In the genomic region with DNA sequence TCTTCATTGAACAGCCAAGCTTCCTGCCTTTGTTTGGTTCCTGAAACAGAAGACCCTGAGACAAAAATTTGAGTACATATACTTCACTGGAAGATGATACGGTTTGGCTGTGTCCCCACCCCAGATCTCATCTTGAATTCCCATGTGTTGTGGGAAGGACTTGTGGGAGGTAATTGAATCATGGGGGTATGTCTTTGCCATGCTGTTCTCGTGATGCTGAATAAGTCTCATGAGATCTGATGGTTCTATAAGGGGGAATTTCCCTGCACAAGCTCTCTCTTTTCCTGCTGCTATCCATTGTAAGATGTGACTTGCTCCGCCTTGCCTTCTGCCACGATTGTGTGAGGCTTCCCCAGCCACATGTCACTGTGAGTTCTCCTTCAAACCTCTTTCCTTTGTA, we compare ENCODE assay signal across 18 cellular contexts.
A peak's percentile ranks its signal among the peaks of the same experiment; 100 is the strongest.
DNase-seq lines count a peak whose midpoint lies in the region; ATAC-seq and TF ChIP-seq lines count a peak whose summit lies in the region.
"Had no signal": no experiment of that assay in that cellular context is flagged by ENCODE, and none has a peak within 500 bp of the region (broad histone marks: within the 10 kb centered on the region; RNA-seq: fewer than 3 reads in every experiment).

No MANE protein-coding gene starts in this region.

- H4K8ac ChIP-seq in mesenchymal stem cell (ENCODE audit: low read length) = no peak overlapping the region

- no peak overlapping the region for H2BK12ac ChIP-seq in mesenchymal stem cell (ENCODE audit: low read length in 2 of 2)

- H2AFZ ChIP-seq in mesenchymal stem cell (ENCODE audit: low read depth, low read length) = no peak overlapping the region

- peaks cover 46% of the 10 kb centered on the region for H3K36me3 Mint-ChIP-seq in activated naive CD4-positive, alpha-beta T cell treated with anti-CD3 and anti-CD28 coated beads, Interleukin-2, amount 10 ng/mL, durations not matched to agents 7 days and 5 days
- peaks cover 28% of the 10 kb centered on the region for H3K36me3 Mint-ChIP-seq in activated naive CD4-positive, alpha-beta T cell treated with anti-CD3 and anti-CD28 coated beads for 36 hours (ENCODE audit: low read depth)
- H3K36me3 Mint-ChIP-seq in activated T-helper 2 cell treated with anti-CD3 and anti-CD28 coated beads, Interferon-gamma antibody, Interleukin-2, Interleukin-4, amounts not matched to agents 10 μg/mL and 5 μg/mL and 100 μg/mL, durations not matched to agents 14 hours and 24 hours and 36 hours (ENCODE audit: low read depth) = peaks cover 62% of the 10 kb centered on the region

- H3K27me3 ChIP-seq in mesenchymal stem cell (ENCODE audit: control insufficient read depth in 1 of 2, insufficient read depth in 1 of 2, low read length in 2 of 2) = no peaks in the 10 kb centered on the region
- H3K27me3 ChIP-seq in stomach = no peaks in the 10 kb centered on the region
- H3K27me3 ChIP-seq: body of pancreas, colonic mucosa, neutrophil had no signal

- no peak overlapping the region for H3K27ac ChIP-seq in mesenchymal stem cell (ENCODE audit: low read length, poor library complexity, severe bottlenecking)
- H3K27ac ChIP-seq in stomach = peak overlapping the region in 3 of 5 donors; percentile 2 to 22 (median 5)
- H3K27ac ChIP-seq: colonic mucosa, neutrophil had no signal

- no peak for TF ChIP-seq EP300 in stomach (IDR thresholded peaks at IDR 0.05)

- WGBS in mesenchymal stem cell = 95% methylated on average over 2 of the region's 4 CpGs
- WGBS in stomach, 5 donors = 81 to 88% (median 83%) methylated on average over 4 of the region's 4 CpGs

- H3K14ac ChIP-seq in mesenchymal stem cell (ENCODE audit: low read length in 2 of 2) = no peak overlapping the region

- H3K4me1 ChIP-seq in mesenchymal stem cell (ENCODE audit: control insufficient read depth, insufficient read depth, low read depth, low read length) (peaks cover 2% of the 10 kb centered on the region), stomach (peaks cover 0 to 16% (median 11%) of the 10 kb centered on the region in 4 donors)
- H3K4me1 ChIP-seq: colonic mucosa had no signal

- no peak for TF ChIP-seq CTCF in stomach (IDR thresholded peaks at IDR 0.05)

- H3K9me3 ChIP-seq in mesenchymal stem cell (ENCODE audit: control insufficient read depth, low read length) (no peaks in the 10 kb centered on the region), stomach (peaks cover 0 to 18% (median 4%) of the 10 kb centered on the region in 4 donors)
- H3K9me3 ChIP-seq: colonic mucosa, neutrophil had no signal

- peak overlapping the region; percentile 25 for H3K27ac Mint-ChIP-seq in activated naive CD4-positive, alpha-beta T cell treated with anti-CD3 and anti-CD28 coated beads, Interleukin-2, amount 10 ng/mL, durations not matched to agents 7 days and 5 days
- H3K27ac Mint-ChIP-seq in activated naive CD4-positive, alpha-beta T cell treated with anti-CD3 and anti-CD28 coated beads for 36 hours = no peak overlapping the region
- H3K27ac Mint-ChIP-seq in activated T-helper 2 cell treated with anti-CD3 and anti-CD28 coated beads, Interferon-gamma antibody, Interleukin-2, Interleukin-4, amounts not matched to agents 10 μg/mL and 5 μg/mL and 100 μg/mL, durations not matched to agents 14 hours and 24 hours and 36 hours = peak overlapping the region; percentile 67
- H3K27ac Mint-ChIP-seq: H9 had no signal

- H3K4me2 ChIP-seq in mesenchymal stem cell (ENCODE audit: low read length, poor library complexity, severe bottlenecking) = no peak overlapping the region

- no peak overlapping the region for H3K4ac ChIP-seq in mesenchymal stem cell (ENCODE audit: low read depth in 1 of 2, low read length in 2 of 2)

- H3K4me3 ChIP-seq in mesenchymal stem cell (ENCODE audit: insufficient read depth in 1 of 2, low read depth in 1 of 2, low read length in 2 of 2) (peak overlapping the region in 1 of 2 experiments; percentile 11), stomach (no peak overlapping the region)
- H3K4me3 ChIP-seq: body of pancreas, colonic mucosa had no signal

- CTCF ChIA-PET in activated naive CD4-positive, alpha-beta T cell treated with anti-CD3 and anti-CD28 coated beads, Interleukin-2, amount 10 ng/mL, durations not matched to agents 7 days and 5 days (lab: Charles Lee) = no interaction called here
- CTCF ChIA-PET in activated naive CD4-positive, alpha-beta T cell treated with anti-CD3 and anti-CD28 coated beads for 36 hours (lab: Charles Lee) = no interaction called here

- H3K36me3 ChIP-seq in mesenchymal stem cell (ENCODE audit: control insufficient read depth in 1 of 2, insufficient read depth in 2 of 2, low read depth in 1 of 2, low read length in 2 of 2) (no peaks in the 10 kb centered on the region), stomach (peaks cover 0 to 5% (median 0%) of the 10 kb centered on the region in 4 donors)
- H3K36me3 ChIP-seq: colonic mucosa, neutrophil had no signal

- no peak overlapping the region for H3K4me3 Mint-ChIP-seq in activated naive CD4-positive, alpha-beta T cell treated with anti-CD3 and anti-CD28 coated beads, Interleukin-2, amount 10 ng/mL, durations not matched to agents 7 days and 5 days
- no peak overlapping the region for H3K4me3 Mint-ChIP-seq in activated naive CD4-positive, alpha-beta T cell treated with anti-CD3 and anti-CD28 coated beads for 36 hours
- H3K4me3 Mint-ChIP-seq in activated T-helper 2 cell treated with anti-CD3 and anti-CD28 coated beads, Interferon-gamma antibody, Interleukin-2, Interleukin-4, amounts not matched to agents 10 μg/mL and 5 μg/mL and 100 μg/mL, durations not matched to agents 14 hours and 24 hours and 36 hours (ENCODE audit: low read depth) = no peak overlapping the region
- H3K4me3 Mint-ChIP-seq: H9 had no signal

- intact Hi-C loops in activated naive CD4-positive, alpha-beta T cell treated with anti-CD3 and anti-CD28 coated beads for 36 hours (cut with micrococcal nuclease) = loop anchor here (5.0 kb wide), 1 partner anchor 285 kb away; no protein-coding TSS in a partner anchor
- intact Hi-C loops in activated T-helper 2 cell treated with anti-CD3 and anti-CD28 coated beads, Interferon-gamma antibody, Interleukin-2, Interleukin-4, amounts not matched to agents 10 μg/mL and 5 μg/mL and 100 μg/mL, durations not matched to agents 14 hours and 24 hours and 36 hours (cut with micrococcal nuclease) = no loop called here
- intact Hi-C loops in stomach (cut with DNase I; ENCODE audit: low total_unique reads) = no loop called here

- no peak for DNase-seq in activated naive CD4-positive, alpha-beta T cell treated with anti-CD3 and anti-CD28 coated beads, Interleukin-2, amount 10 ng/mL, durations not matched to agents 7 days and 5 days
- DNase-seq in activated naive CD4-positive, alpha-beta T cell treated with anti-CD3 and anti-CD28 coated beads for 36 hours = no peak
- no peak for DNase-seq in activated T-helper 2 cell treated with anti-CD3 and anti-CD28 coated beads, Interferon-gamma antibody, Interleukin-2, Interleukin-4, amounts not matched to agents 10 μg/mL and 5 μg/mL and 100 μg/mL, durations not matched to agents 14 hours and 24 hours and 36 hours (ENCODE audit: low spot score)
- no peak for DNase-seq in mesenchymal stem cell
- no peak for DNase-seq in stomach
- no peak for DNase-seq in NCI-H774 (lab: John Stamatoyannopoulos, UW)
- DNase-seq: activated gamma-delta T cell; colonic mucosa; H9; MM.1S; NCI-H187; NCI-H345; NK-92 treated with Interleukin-12 subunit alpha and Interleukin-12 subunit beta, amount 100 ng/mL, for 24 hours; stimulated activated CD4-positive, alpha-beta T cell treated with anti-CD3 and anti-CD28 coated beads, Interleukin-1b, Interleukin-23, amount 100 ng/mL, for 48 hours had no signal

- H3K27me3 Mint-ChIP-seq in activated naive CD4-positive, alpha-beta T cell treated with anti-CD3 and anti-CD28 coated beads, Interleukin-2, amount 10 ng/mL, durations not matched to agents 7 days and 5 days = no peaks in the 10 kb centered on the region
- no peaks in the 10 kb centered on the region for H3K27me3 Mint-ChIP-seq in activated naive CD4-positive, alpha-beta T cell treated with anti-CD3 and anti-CD28 coated beads for 36 hours (ENCODE audit: low read depth)
- H3K27me3 Mint-ChIP-seq in activated T-helper 2 cell treated with anti-CD3 and anti-CD28 coated beads, Interferon-gamma antibody, Interleukin-2, Interleukin-4, amounts not matched to agents 10 μg/mL and 5 μg/mL and 100 μg/mL, durations not matched to agents 14 hours and 24 hours and 36 hours (ENCODE audit: low read depth) = no peaks in the 10 kb centered on the region

- H2AK5ac ChIP-seq in mesenchymal stem cell (ENCODE audit: low read length, severe bottlenecking) = no peak overlapping the region

- no peak overlapping the region for H2BK15ac ChIP-seq in mesenchymal stem cell (ENCODE audit: low read depth, poor library complexity, severe bottlenecking)

- H2BK5ac ChIP-seq in mesenchymal stem cell (ENCODE audit: low read depth, low read length, poor library complexity, severe bottlenecking) = no peak overlapping the region

- H3K18ac ChIP-seq in mesenchymal stem cell (ENCODE audit: low read depth in 1 of 2, low read length in 2 of 2) = no peak overlapping the region

- TF ChIP-seq POLR2A in stomach (IDR thresholded peaks at IDR 0.05) = no peak

- peaks cover 36% of the 10 kb centered on the region for H3K9me3 Mint-ChIP-seq in activated naive CD4-positive, alpha-beta T cell treated with anti-CD3 and anti-CD28 coated beads, Interleukin-2, amount 10 ng/mL, durations not matched to agents 7 days and 5 days
- H3K9me3 Mint-ChIP-seq in activated naive CD4-positive, alpha-beta T cell treated with anti-CD3 and anti-CD28 coated beads for 36 hours = peaks cover 24% of the 10 kb centered on the region
- H3K9me3 Mint-ChIP-seq in activated T-helper 2 cell treated with anti-CD3 and anti-CD28 coated beads, Interferon-gamma antibody, Interleukin-2, Interleukin-4, amounts not matched to agents 10 μg/mL and 5 μg/mL and 100 μg/mL, durations not matched to agents 14 hours and 24 hours and 36 hours = peaks cover 43% of the 10 kb centered on the region

- H3K9ac ChIP-seq in mesenchymal stem cell (ENCODE audit: low read length) = peak overlapping the region; percentile 63

- peaks cover 39% of the 10 kb centered on the region for H3K4me1 Mint-ChIP-seq in activated naive CD4-positive, alpha-beta T cell treated with anti-CD3 and anti-CD28 coated beads, Interleukin-2, amount 10 ng/mL, durations not matched to agents 7 days and 5 days
- H3K4me1 Mint-ChIP-seq in activated naive CD4-positive, alpha-beta T cell treated with anti-CD3 and anti-CD28 coated beads for 36 hours (ENCODE audit: low read depth) = peaks cover 43% of the 10 kb centered on the region
- H3K4me1 Mint-ChIP-seq in activated T-helper 2 cell treated with anti-CD3 and anti-CD28 coated beads, Interferon-gamma antibody, Interleukin-2, Interleukin-4, amounts not matched to agents 10 μg/mL and 5 μg/mL and 100 μg/mL, durations not matched to agents 14 hours and 24 hours and 36 hours (ENCODE audit: low read depth) = peaks cover 42% of the 10 kb centered on the region
- H3K4me1 Mint-ChIP-seq: H9 had no signal

- no peak overlapping the region for H3K23ac ChIP-seq in mesenchymal stem cell (ENCODE audit: low read length in 2 of 2)

- peaks cover 25% of the 10 kb centered on the region for H3K79me1 ChIP-seq in mesenchymal stem cell (replicated peaks; ENCODE audit: low read length, poor library complexity, severe bottlenecking)

- ATAC-seq in GM19463 (IDR thresholded peaks at IDR 0.05; ENCODE audit: unreplicated experiment) (no peak), GM21367 (IDR thresholded peaks at IDR 0.05; ENCODE audit: unreplicated experiment) (no peak)
- ATAC-seq: body of pancreas had no signal

- H4K91ac ChIP-seq in mesenchymal stem cell (ENCODE audit: low read length) = no peak overlapping the region

- no peak overlapping the region for H2BK120ac ChIP-seq in mesenchymal stem cell (ENCODE audit: low read depth, low read length)
